Comparison of ENCODE assay signal across 1 cellular context in genomic region chrX:154717824-154718223, GRCh38.
A peak's percentile ranks its signal among the peaks of the same experiment; 100 is the strongest.
TF ChIP-seq lines count a peak whose summit lies in the region.

No MANE protein-coding gene starts in this region.

TF ChIP-seq in K562, 482 proteins besides CTCF, POLR2A, EP300 and RAD21 (continued from another document and continues in another):
- TF ChIP-seq RNF219 (CRISPR knock-in tag; IDR thresholded peaks at IDR 0.05) = no peak
- no peak for TF ChIP-seq ILF3 (IDR thresholded peaks at IDR 0.05; ENCODE audit: borderline replicate concordance)
- TF ChIP-seq RBM15 (IDR thresholded peaks at IDR 0.05; ENCODE audit: insufficient read depth, low read length) = no peak
- TF ChIP-seq ZFPM2 (CRISPR knock-in tag; IDR thresholded peaks at IDR 0.05) = no peak
- TF ChIP-seq TCF7 (IDR thresholded peaks at IDR 0.05; ENCODE audit: borderline replicate concordance) = no peak
- no peak for TF ChIP-seq GMEB1 (CRISPR knock-in tag; IDR thresholded peaks at IDR 0.05)
- TF ChIP-seq E2F5 (CRISPR knock-in tag; IDR thresholded peaks at IDR 0.05) = no peak
- TF ChIP-seq ZNF280A (IDR thresholded peaks at IDR 0.05; ENCODE audit: low read depth, partially characterized antibody) = no peak
- TF ChIP-seq BRF1 (IDR thresholded peaks at IDR 0.05; ENCODE audit: borderline replicate concordance, extremely low read depth, insufficient read length) = no peak
- TF ChIP-seq ETS1 (conservative IDR thresholded peaks at IDR 0.05; ENCODE audit: control insufficient read depth, low read depth, low read length) = no peak; the same call in 1 of the 2 replicates
- TF ChIP-seq ZBTB1 (CRISPR knock-in tag; IDR thresholded peaks at IDR 0.05; ENCODE audit: borderline replicate concordance, low read depth) = no peak
- TF ChIP-seq CHD2 (IDR thresholded peaks at IDR 0.05; ENCODE audit: low read depth, low read length) = no peak
- TF ChIP-seq HIVEP1 (CRISPR knock-in tag; IDR thresholded peaks at IDR 0.05) = no peak
- no peak for TF ChIP-seq ETS2 (tag; IDR thresholded peaks at IDR 0.05; ENCODE audit: borderline replicate concordance, poor library complexity, severe bottlenecking)
- no peak for TF ChIP-seq ZNF277 (CRISPR knock-in tag; IDR thresholded peaks at IDR 0.05; ENCODE audit: borderline replicate concordance)
- TF ChIP-seq PYGO2 (tag; IDR thresholded peaks at IDR 0.05) = no peak
- no peak for TF ChIP-seq CHAMP1 (IDR thresholded peaks at IDR 0.05)
- no peak for TF ChIP-seq ZNF165 (CRISPR knock-in tag; IDR thresholded peaks at IDR 0.05; ENCODE audit: borderline replicate concordance)
- peak; percentile 99 for TF ChIP-seq CBFB (CRISPR knock-in tag; IDR thresholded peaks at IDR 0.05)
- peak; percentile 72 for TF ChIP-seq SMARCA4 (IDR thresholded peaks at IDR 0.05)
- no peak for TF ChIP-seq ZSCAN29 (IDR thresholded peaks at IDR 0.05)
- TF ChIP-seq PML (IDR thresholded peaks at IDR 0.05; ENCODE audit: low read length) = no peak
- TF ChIP-seq NEUROD1 (IDR thresholded peaks at IDR 0.05; ENCODE audit: borderline replicate concordance, low read depth, low read length, partially characterized antibody) = peak; percentile 54
- TF ChIP-seq TBL1XR1 (IDR thresholded peaks at IDR 0.05; ENCODE audit: low read length in 2 of 2) = peak in 1 of 2 experiments; percentile 26; a peak in 1 of 4 replicates
- no peak for TF ChIP-seq TAF1 (IDR thresholded peaks at IDR 0.05; ENCODE audit: control insufficient read depth, extremely low read depth, insufficient read depth, low read length, severe bottlenecking)
- TF ChIP-seq HDAC3 (IDR thresholded peaks at IDR 0.05; ENCODE audit: borderline replicate concordance, partially characterized antibody) = no peak
- 0 out of 2 replicates have a peak, but pooled peaks have one; percentile 10 for TF ChIP-seq NR2C1 (IDR thresholded peaks at IDR 0.05)
- no peak for TF ChIP-seq NR2C1 (tag; IDR thresholded peaks at IDR 0.05)
- no peak for TF ChIP-seq ZNF384 (IDR thresholded peaks at IDR 0.05; ENCODE audit: low read depth, low read length)
- no peak for TF ChIP-seq CREB3 (tag; conservative IDR thresholded peaks at IDR 0.05; ENCODE audit: low read depth)
- peak; percentile 57; the same call in 1 of the 2 replicates for TF ChIP-seq ZNF263 (CRISPR knock-in tag; IDR thresholded peaks at IDR 0.05; ENCODE audit: borderline replicate concordance)
- TF ChIP-seq E2F4 (CRISPR knock-in tag; IDR thresholded peaks at IDR 0.05; ENCODE audit: low read depth) = no peak
- TF ChIP-seq KDM1A (IDR thresholded peaks at IDR 0.05) = 0 out of 4 replicates have a peak, but pooled peaks of 1 of the 2 experiments have one; percentile 23
- no peak for TF ChIP-seq ZNF408 (CRISPR knock-in tag; IDR thresholded peaks at IDR 0.05; ENCODE audit: low read depth)
- 0 out of 2 replicates have a peak, but pooled peaks have one; percentile 38 for TF ChIP-seq NBN (IDR thresholded peaks at IDR 0.05; ENCODE audit: low read depth)
- no peak for TF ChIP-seq BMI1 (IDR thresholded peaks at IDR 0.05; ENCODE audit: low read length)
- TF ChIP-seq LARP7 (IDR thresholded peaks at IDR 0.05) = no peak
- TF ChIP-seq GABPB1 (CRISPR knock-in tag; IDR thresholded peaks at IDR 0.05) = peak; percentile 48; the same call in 1 of the 2 replicates
- peak; percentile 44 for TF ChIP-seq CXXC5 (CRISPR knock-in tag; IDR thresholded peaks at IDR 0.05)
- peak; percentile 53; the same call in 1 of the 2 replicates for TF ChIP-seq BHLHE40 (IDR thresholded peaks at IDR 0.05; ENCODE audit: low read length)
- TF ChIP-seq ZNF311 (CRISPR knock-in tag; IDR thresholded peaks at IDR 0.05) = no peak
- no peak for TF ChIP-seq FOXO4 (CRISPR knock-in tag; IDR thresholded peaks at IDR 0.05)
- TF ChIP-seq DPF2 (IDR thresholded peaks at IDR 0.05) = peak; percentile 68; the same call in 1 of the 2 replicates
- TF ChIP-seq ZNF79 (CRISPR knock-in tag; IDR thresholded peaks at IDR 0.05; ENCODE audit: low read depth) = no peak
- TF ChIP-seq LCOR (CRISPR knock-in tag; IDR thresholded peaks at IDR 0.05) = 0 out of 2 replicates have a peak, but pooled peaks have one; percentile 18
- no peak for TF ChIP-seq NR2C2 (CRISPR knock-in tag; IDR thresholded peaks at IDR 0.05)
- peak; percentile 52; the same call in 1 of the 2 replicates for TF ChIP-seq NR2C2 (tag; IDR thresholded peaks at IDR 0.05)
- no peak for TF ChIP-seq ZNF274 (IDR thresholded peaks at IDR 0.05; ENCODE audit: borderline replicate concordance, low read depth, low read length)
